Comparison of ENCODE assay signal across 8 cellular contexts in the genomic region with DNA sequence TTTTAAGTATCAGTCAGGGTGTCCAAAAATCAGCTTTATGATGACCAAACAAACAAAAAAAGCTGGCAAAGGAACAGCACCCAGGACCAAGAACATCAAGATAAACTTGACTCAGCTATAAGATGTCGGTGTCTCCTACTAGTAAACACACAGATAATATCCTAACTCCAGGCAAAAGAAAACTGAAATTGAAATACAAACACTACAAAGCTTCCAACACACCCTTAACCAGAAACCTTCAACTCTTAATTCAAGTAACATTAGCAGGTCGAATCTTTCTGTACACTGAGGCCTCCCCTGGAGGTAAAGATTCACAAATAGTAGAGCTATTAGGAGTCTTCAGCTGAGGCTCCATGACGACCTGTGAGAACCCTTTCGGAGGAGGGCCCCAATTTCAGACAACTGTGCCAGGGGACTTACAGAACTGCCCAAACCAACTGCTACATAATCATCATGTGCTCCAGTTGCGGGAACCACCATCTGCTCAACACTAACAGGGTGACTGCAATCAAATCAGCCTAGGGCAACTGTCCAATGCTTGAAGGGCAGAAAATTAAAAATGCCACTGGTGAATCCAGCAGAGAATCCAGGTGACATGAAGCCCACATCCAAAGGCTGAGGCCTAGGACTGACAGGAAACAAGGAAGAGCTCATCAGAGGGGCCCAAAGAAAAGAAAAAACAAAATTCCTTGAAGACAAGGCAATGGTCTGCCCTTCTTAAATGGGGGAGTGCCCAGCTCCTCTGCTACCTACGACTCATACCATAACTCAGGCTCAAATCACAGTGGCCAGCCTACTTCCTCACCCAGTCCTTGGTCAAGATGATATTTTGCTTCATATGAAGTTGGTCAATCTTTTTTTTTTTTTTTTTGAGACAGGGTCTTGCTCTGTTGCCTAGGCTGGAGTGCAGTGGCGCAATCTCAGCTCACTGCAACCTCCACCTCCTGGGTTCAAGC. TPM values are rescaled to one million over a fixed set of nuclear protein-coding genes. Genes with fewer than 3 reads are reported as not detected.
DNase-seq lines count a peak whose midpoint lies in the region; ATAC-seq and TF ChIP-seq lines count a peak whose summit lies in the region.

No MANE protein-coding gene starts in this region.

- peak overlapping the region; percentile 38 to 61 for H3K27ac ChIP-seq in mucosa of rectum (ENCODE audit: low read depth in 2 of 2, low read length in 2 of 2)

- TF ChIP-seq CTCF in activated CD8-positive, alpha-beta T cell treated with anti-CD3 and anti-CD28 coated beads for 36 hours (IDR thresholded peaks at IDR 0.05) = no peak

- H3K9me3 Mint-ChIP-seq in activated CD8-positive, alpha-beta T cell treated with anti-CD3 and anti-CD28 coated beads for 36 hours = no peaks in the 10 kb centered on the region

- POLR2A ChIA-PET in activated CD8-positive, alpha-beta T cell treated with anti-CD3 and anti-CD28 coated beads for 36 hours (lab: Charles Lee) = interaction anchor here (0.6 to 2.1 kb wide), 5 partner anchors 9 to 107 kb away, joined by 3 to 5 read pairs (median 3); no protein-coding TSS in a partner anchor

- H3K4me1 Mint-ChIP-seq in activated CD8-positive, alpha-beta T cell treated with anti-CD3 and anti-CD28 coated beads for 36 hours (ENCODE audit: low read depth) = peaks cover 51% of the 10 kb centered on the region

- H3K9me3 ChIP-seq in mucosa of rectum (ENCODE audit: control insufficient read depth in 2 of 2, low read length in 2 of 2) = no peaks in the 10 kb centered on the region

- ATAC-seq in GM18867 (IDR thresholded peaks at IDR 0.05; ENCODE audit: unreplicated experiment) = peak; percentile 73
- ATAC-seq in HG02885 (IDR thresholded peaks at IDR 0.05; ENCODE audit: poor library complexity, unreplicated experiment) = peak; percentile 71
- ATAC-seq in activated CD8-positive, alpha-beta T cell treated with anti-CD3 and anti-CD28 coated beads for 36 hours = peak; percentile 77

- CTCF ChIA-PET in activated CD8-positive, alpha-beta T cell treated with anti-CD3 and anti-CD28 coated beads for 36 hours (lab: Charles Lee) = interaction anchor here (1.4 to 2.4 kb wide), 5 partner anchors 9 to 376 kb away, joined by 3 to 15 read pairs (median 3); no protein-coding TSS in a partner anchor

- H3K27ac Mint-ChIP-seq in activated CD8-positive, alpha-beta T cell treated with anti-CD3 and anti-CD28 coated beads for 36 hours = peak overlapping the region; percentile 76

- peaks cover 80% of the 10 kb centered on the region for H3K36me3 Mint-ChIP-seq in activated CD8-positive, alpha-beta T cell treated with anti-CD3 and anti-CD28 coated beads for 36 hours (ENCODE audit: low read depth)

- H3K27me3 ChIP-seq in mucosa of rectum (ENCODE audit: control insufficient read depth in 2 of 2, insufficient read depth in 2 of 2, low read length in 2 of 2) = no peaks in the 10 kb centered on the region

- intact Hi-C loops in activated CD8-positive, alpha-beta T cell treated with anti-CD3 and anti-CD28 coated beads for 36 hours (cut with micrococcal nuclease) = no loop called here

- peak overlapping the region in 1 of 2 donors; percentile 0 for H3K9ac ChIP-seq in mucosa of rectum (ENCODE audit: low read depth in 1 of 2, low read length in 2 of 2)

- peaks cover 4 to 15% of the 10 kb centered on the region in 2 donors for H3K36me3 ChIP-seq in mucosa of rectum (ENCODE audit: control insufficient read depth in 2 of 2, insufficient read depth in 2 of 2, low read length in 2 of 2)

- peak overlapping the region; percentile 28 for H3K4me3 Mint-ChIP-seq in activated CD8-positive, alpha-beta T cell treated with anti-CD3 and anti-CD28 coated beads for 36 hours

- peak overlapping the region in 1 of 2 donors; percentile 14 for H3K4me3 ChIP-seq in mucosa of rectum (ENCODE audit: low read length in 2 of 2)

- peak; percentile 29 for DNase-seq in activated CD8-positive, alpha-beta T cell treated with anti-CD3 and anti-CD28 coated beads for 36 hours
- DNase-seq in COLO829 (ENCODE audit: low spot score) = no peak
- no peak for DNase-seq in iPS-NIHi7 (ENCODE audit: extremely low spot score)
- DNase-seq in ecto neural progenitor cell (ENCODE audit: low spot score) = no peak
- DNase-seq in SK-N-DZ (ENCODE audit: low spot score) = no peak

- no peaks in the 10 kb centered on the region for H3K27me3 Mint-ChIP-seq in activated CD8-positive, alpha-beta T cell treated with anti-CD3 and anti-CD28 coated beads for 36 hours

- peaks cover 28 to 41% of the 10 kb centered on the region in 2 donors for H3K4me1 ChIP-seq in mucosa of rectum (ENCODE audit: control insufficient read depth in 2 of 2, insufficient read depth in 2 of 2, low read length in 2 of 2)

RNA-seq across cellular contexts. Expression of gene XPNPEP1, which starts 20.0 kb away (rescaled TPM):
- 10 to 100 TPM; 96.5 to 97.0 TPM for total RNA-seq in activated CD8-positive, alpha-beta T cell treated with anti-CD3 and anti-CD28 coated beads for 36 hours
- polyA plus RNA-seq in SK-N-DZ (2014; cell fraction: cytosol; rRNA removed) = 79.7 and 80.4 TPM in 2 replicates
- polyA plus RNA-seq in SK-N-DZ (2014; cell fraction: nucleus; rRNA removed) = 101 and 103 TPM in 2 replicates
